10 cellular contexts compared by ENCODE assay signal in genomic region chr10:122495406-122496340, GRCh38. TPM values are rescaled to one million over a fixed set of nuclear protein-coding genes. Genes with fewer than 3 reads are reported as not detected.
A peak's percentile ranks its signal among the peaks of the same experiment; 100 is the strongest.
DNase-seq lines count a peak whose midpoint lies in the region; ATAC-seq and TF ChIP-seq lines count a peak whose summit lies in the region.
"Had no signal": no experiment of that assay in that cellular context is flagged by ENCODE, and none has a peak within 500 bp of the region (broad histone marks: within the 10 kb centered on the region; RNA-seq: fewer than 3 reads in every experiment).

No MANE protein-coding gene starts in this region.

- H3K4me3 Mint-ChIP-seq in activated CD8-positive, alpha-beta T cell treated with anti-CD3 and anti-CD28 coated beads, Interleukin-2, amount 10 ng/mL, durations not matched to agents 7 days and 5 days: no peak overlapping the region
- H3K4me3 Mint-ChIP-seq: memory B cell had no signal

- POLR2A ChIA-PET in activated CD8-positive, alpha-beta T cell treated with anti-CD3 and anti-CD28 coated beads, Interleukin-2, amount 10 ng/mL, durations not matched to agents 7 days and 5 days (lab: Charles Lee): interaction anchor here (1.0 kb wide), 1 partner anchor 19 kb away, joined by 3 read pairs; no protein-coding TSS in a partner anchor

- H3K27ac Mint-ChIP-seq in activated CD8-positive, alpha-beta T cell treated with anti-CD3 and anti-CD28 coated beads, Interleukin-2, amount 10 ng/mL, durations not matched to agents 7 days and 5 days: no peak overlapping the region
- H3K27ac Mint-ChIP-seq: memory B cell had no signal

- H3K36me3 Mint-ChIP-seq in activated CD8-positive, alpha-beta T cell treated with anti-CD3 and anti-CD28 coated beads, Interleukin-2, amount 10 ng/mL, durations not matched to agents 7 days and 5 days (ENCODE audit: low read depth): no peaks in the 10 kb centered on the region
- H3K36me3 Mint-ChIP-seq: memory B cell had no signal

- H3K27me3 ChIP-seq in subcutaneous abdominal adipose tissue (ENCODE audit: control insufficient read depth in 5 of 5, insufficient read depth in 4 of 5, low read length in 5 of 5): no peaks in the 10 kb centered on the region
- H3K27me3 ChIP-seq in effector memory CD4-positive, alpha-beta T cell (replicated peaks; ENCODE audit: control insufficient read depth, insufficient read depth, low read length, poor library complexity, severe bottlenecking): no peaks in the 10 kb centered on the region

- peaks cover 21% of the 10 kb centered on the region for H3K4me1 Mint-ChIP-seq in activated CD8-positive, alpha-beta T cell treated with anti-CD3 and anti-CD28 coated beads, Interleukin-2, amount 10 ng/mL, durations not matched to agents 7 days and 5 days (ENCODE audit: low read depth)
- H3K4me1 Mint-ChIP-seq: memory B cell had no signal

- CTCF ChIA-PET in activated CD8-positive, alpha-beta T cell treated with anti-CD3 and anti-CD28 coated beads, Interleukin-2, amount 10 ng/mL, durations not matched to agents 7 days and 5 days (lab: Charles Lee): interaction anchor here (2.0 kb wide), 1 partner anchor 70 kb away, joined by 15 read pairs; no protein-coding TSS in a partner anchor

- peak overlapping the region in 3 of 5 donors; percentile 10 to 49 (median 41) for H3K9ac ChIP-seq in subcutaneous abdominal adipose tissue (ENCODE audit: low read length in 5 of 5)

- H3K27ac ChIP-seq in subcutaneous abdominal adipose tissue (ENCODE audit: low read depth, low read length): peak overlapping the region; percentile 80
- H3K27ac ChIP-seq in effector memory CD4-positive, alpha-beta T cell (ENCODE audit: insufficient read depth, low read length, poor library complexity, severe bottlenecking): no peak overlapping the region
- H3K27ac ChIP-seq: 22Rv1 had no signal

- TF ChIP-seq CTCF in foreskin fibroblast (IDR thresholded peaks at IDR 0.05; ENCODE audit: low read depth, low read length): no peak

- no peak for ATAC-seq in activated CD8-positive, alpha-beta T cell treated with anti-CD3 and anti-CD28 coated beads, Interleukin-2, amount 10 ng/mL, durations not matched to agents 7 days and 5 days

- H3K4me1 ChIP-seq in subcutaneous abdominal adipose tissue (ENCODE audit: control insufficient read depth in 5 of 5, insufficient read depth in 5 of 5, low read length in 5 of 5): peaks cover 20 to 78% (median 74%) of the 10 kb centered on the region in 5 donors
- peaks cover 10% of the 10 kb centered on the region for H3K4me1 ChIP-seq in effector memory CD4-positive, alpha-beta T cell (ENCODE audit: control insufficient read depth, insufficient read depth, low read length, poor library complexity, severe bottlenecking)

- no peaks in the 10 kb centered on the region for H3K9me3 ChIP-seq in subcutaneous abdominal adipose tissue (ENCODE audit: control insufficient read depth in 5 of 5, low read length in 5 of 5)
- H3K9me3 ChIP-seq in effector memory CD4-positive, alpha-beta T cell (ENCODE audit: control insufficient read depth, low read length): no peaks in the 10 kb centered on the region

- peaks cover 0 to 14% (median 8%) of the 10 kb centered on the region in 5 donors for H3K36me3 ChIP-seq in subcutaneous abdominal adipose tissue (ENCODE audit: control insufficient read depth in 5 of 5, insufficient read depth in 5 of 5, low read length in 5 of 5)
- H3K36me3 ChIP-seq in effector memory CD4-positive, alpha-beta T cell (ENCODE audit: control insufficient read depth, insufficient read depth, low read length): no peaks in the 10 kb centered on the region

- peak; percentile 36 for DNase-seq in DMS153 (lab: John Stamatoyannopoulos, UW)
- no peak for DNase-seq in DMS153 treated with DMSO at 0.1 percent for 48 hours (lab: John Stamatoyannopoulos, UW; ENCODE audit: unreplicated experiment)
- DNase-seq in activated CD8-positive, alpha-beta T cell treated with anti-CD3 and anti-CD28 coated beads, Interleukin-2, amount 10 ng/mL, durations not matched to agents 7 days and 5 days: peak; percentile 33
- peak; percentile 71 for DNase-seq in fibroblast of the conjunctiva (ENCODE audit: low read depth)
- DNase-seq in foreskin fibroblast: no peak
- no peak for DNase-seq in effector memory CD4-positive, alpha-beta T cell
- DNase-seq in cortex of kidney (lab: John Stamatoyannopoulos, UW): no peak

- no peak overlapping the region for H3K4me3 ChIP-seq in subcutaneous abdominal adipose tissue (ENCODE audit: low read depth in 1 of 5, low read length in 5 of 5)
- H3K4me3 ChIP-seq in foreskin fibroblast (ENCODE audit: low read depth in 1 of 2, low read length in 2 of 2): no peak overlapping the region
- no peak overlapping the region for H3K4me3 ChIP-seq in effector memory CD4-positive, alpha-beta T cell (ENCODE audit: insufficient read depth, low read depth, low read length, poor library complexity, severe bottlenecking)

- no peaks in the 10 kb centered on the region for H3K9me3 Mint-ChIP-seq in activated CD8-positive, alpha-beta T cell treated with anti-CD3 and anti-CD28 coated beads, Interleukin-2, amount 10 ng/mL, durations not matched to agents 7 days and 5 days (ENCODE audit: insufficient read depth)
- H3K9me3 Mint-ChIP-seq: memory B cell had no signal

- H3K27me3 Mint-ChIP-seq in activated CD8-positive, alpha-beta T cell treated with anti-CD3 and anti-CD28 coated beads, Interleukin-2, amount 10 ng/mL, durations not matched to agents 7 days and 5 days (ENCODE audit: low read depth): peaks cover 27% of the 10 kb centered on the region

RNA-seq across cellular contexts. Expression of gene HTRA1, which starts 34.3 kb away (rescaled TPM):
- not detected for total RNA-seq in activated CD8-positive, alpha-beta T cell treated with anti-CD3 and anti-CD28 coated beads, Interleukin-2, amount 10 ng/mL, durations not matched to agents 7 days and 5 days

RNA-seq across cellular contexts. Expression of gene ARMS2, which starts 41.2 kb away (rescaled TPM):
- total RNA-seq in activated CD8-positive, alpha-beta T cell treated with anti-CD3 and anti-CD28 coated beads, Interleukin-2, amount 10 ng/mL, durations not matched to agents 7 days and 5 days: not detected

Comparison
In these comparisons a context has a peak if more than half of its experiments do, and no peak if none do; other contexts are left out.
1. DNase-seq: peak in DMS153 (single experiment), activated CD8-positive, alpha-beta T cell treated with anti-CD3 and anti-CD28 coated beads, Interleukin-2, amount 10 ng/mL, durations not matched to agents 7 days and 5 days (single experiment) and fibroblast of the conjunctiva (single experiment); none in DMS153 treated with DMSO at 0.1 percent for 48 hours (single experiment), foreskin fibroblast (0 of 2), effector memory CD4-positive, alpha-beta T cell (0 of 3) and cortex of kidney (single experiment).